Comparison of ENCODE assay signal across 8 cellular contexts in the genomic region with DNA sequence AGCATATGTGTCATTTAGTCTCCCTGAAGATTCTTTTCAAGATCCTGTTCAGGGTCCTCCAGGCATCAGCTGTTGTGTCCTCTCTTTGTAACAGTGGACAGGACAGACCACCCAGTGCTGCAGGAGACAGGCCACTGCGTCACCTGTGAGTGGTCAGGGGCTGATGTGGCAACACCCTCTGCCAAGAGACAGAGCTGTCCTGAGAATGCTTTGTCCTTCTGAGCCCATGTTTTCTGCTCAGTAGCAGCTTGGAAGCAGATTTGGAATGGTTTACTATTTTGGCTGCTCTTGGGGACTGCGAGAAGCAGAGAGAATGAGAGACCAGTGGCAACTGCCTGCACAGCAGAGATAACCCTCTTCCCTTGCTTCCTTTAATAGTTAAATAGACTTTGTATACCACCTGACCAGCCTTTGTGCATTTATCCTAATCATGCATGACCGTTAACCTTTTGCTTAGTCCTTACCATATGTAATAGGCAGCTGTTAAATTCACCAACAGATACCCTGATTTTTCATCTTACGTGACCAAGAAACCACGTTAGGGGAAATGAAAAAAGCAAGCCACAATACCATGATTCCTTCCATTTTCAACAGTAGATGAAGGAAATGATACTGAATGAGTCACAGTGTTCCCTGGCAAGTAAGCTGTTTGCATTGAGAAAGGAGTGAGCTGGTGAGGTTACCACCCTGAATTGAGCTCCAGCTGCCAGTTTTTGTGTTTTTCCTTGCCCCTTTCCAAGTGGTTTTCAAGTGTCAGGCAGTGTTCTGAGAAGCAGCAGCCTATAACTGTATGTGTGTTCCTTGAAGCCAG. TPM values are rescaled to one million over a fixed set of nuclear protein-coding genes. Genes with fewer than 3 reads are reported as not detected.
DNase-seq lines count a peak whose midpoint lies in the region; ATAC-seq and TF ChIP-seq lines count a peak whose summit lies in the region.

No MANE protein-coding gene starts in this region.

- no peaks in the 10 kb centered on the region for H3K27me3 ChIP-seq in ovary

- no peak overlapping the region for H3K4me3 ChIP-seq in ovary

- DNase-seq in SKM-1 treated with dmso at 0.1 percent for 144 hours (lab: John Stamatoyannopoulos, UW; ENCODE audit: unreplicated experiment) (peak; percentile 13), SKM-1 (lab: John Stamatoyannopoulos, UW; ENCODE audit: unreplicated experiment) (no peak), GOT3 (lab: John Stamatoyannopoulos, UW) (peak; percentile 22), KBM-7 (peak; percentile 35), inferior parietal cortex (ENCODE audit: extremely low spot score) (peak; percentile 58), ovary (no peak)
- no peak for DNase-seq in activated naive CD8-positive, alpha-beta T cell treated with anti-CD3 and anti-CD28 coated beads, Interleukin-2, amount 10 ng/mL, durations not matched to agents 7 days and 5 days
- DNase-seq in effector CD4-positive, alpha-beta T cell, result no peak

- no peaks in the 10 kb centered on the region for H3K9me3 ChIP-seq in ovary

- POLR2A ChIA-PET in activated naive CD8-positive, alpha-beta T cell treated with anti-CD3 and anti-CD28 coated beads, Interleukin-2, amount 10 ng/mL, durations not matched to agents 7 days and 5 days (lab: Charles Lee), result interaction anchor here (1.1 to 1.3 kb wide), 2 partner anchors 33 to 151 kb away, joined by 3 to 4 read pairs; a partner anchor contains a TSS

- peaks cover 1% of the 10 kb centered on the region for H3K9me3 Mint-ChIP-seq in activated naive CD8-positive, alpha-beta T cell treated with anti-CD3 and anti-CD28 coated beads, Interleukin-2, amount 10 ng/mL, durations not matched to agents 7 days and 5 days

- H3K27me3 Mint-ChIP-seq in activated naive CD8-positive, alpha-beta T cell treated with anti-CD3 and anti-CD28 coated beads, Interleukin-2, amount 10 ng/mL, durations not matched to agents 7 days and 5 days, result no peaks in the 10 kb centered on the region

- no peak for TF ChIP-seq EP300 in ovary (IDR thresholded peaks at IDR 0.05)

- peaks cover 24% of the 10 kb centered on the region for H3K36me3 Mint-ChIP-seq in activated naive CD8-positive, alpha-beta T cell treated with anti-CD3 and anti-CD28 coated beads, Interleukin-2, amount 10 ng/mL, durations not matched to agents 7 days and 5 days

- H3K27ac ChIP-seq in ovary, result no peak overlapping the region

- no peaks in the 10 kb centered on the region for H3K4me1 ChIP-seq in ovary (ENCODE audit: insufficient read depth)

- TF ChIP-seq CTCF in ovary (IDR thresholded peaks at IDR 0.05), result no peak

- H3K36me3 ChIP-seq in ovary, result no peaks in the 10 kb centered on the region

- peak overlapping the region; percentile 77 for H3K27ac Mint-ChIP-seq in activated naive CD8-positive, alpha-beta T cell treated with anti-CD3 and anti-CD28 coated beads, Interleukin-2, amount 10 ng/mL, durations not matched to agents 7 days and 5 days

- peaks cover 73% of the 10 kb centered on the region for H3K4me1 Mint-ChIP-seq in activated naive CD8-positive, alpha-beta T cell treated with anti-CD3 and anti-CD28 coated beads, Interleukin-2, amount 10 ng/mL, durations not matched to agents 7 days and 5 days

- 74 to 88% (median 83%) methylated on average over 5 of the region's 5 CpGs for WGBS in ovary, 3 donors

- intact Hi-C loops in ovary (cut with DNase I), result no loop called here

- in situ Hi-C loops in KBM-7 (cut with MboI; ENCODE audit: low pct_unique_long_range_greater_than_20kb, low sequenced_read_pairs), result no loop called here

- peak; percentile 60 for ATAC-seq in activated naive CD8-positive, alpha-beta T cell treated with anti-CD3 and anti-CD28 coated beads, Interleukin-2, amount 10 ng/mL, durations not matched to agents 7 days and 5 days (ENCODE audit: low read depth)

- H3K4me3 Mint-ChIP-seq in activated naive CD8-positive, alpha-beta T cell treated with anti-CD3 and anti-CD28 coated beads, Interleukin-2, amount 10 ng/mL, durations not matched to agents 7 days and 5 days, result peak overlapping the region; percentile 51

- no peak for TF ChIP-seq POLR2A in ovary (IDR thresholded peaks at IDR 0.05)

RNA-seq across cellular contexts. Expression of a gene that starts 35.5 kb away (rescaled TPM):
- total RNA-seq in activated naive CD8-positive, alpha-beta T cell treated with anti-CD3 and anti-CD28 coated beads, Interleukin-2, amount 10 ng/mL, durations not matched to agents 7 days and 5 days, result 10 to 100 TPM; 10.4 to 14.6 TPM
- total RNA-seq in ovary, result 10 to 100 TPM in 6 of 7 donors, 1 to 10 TPM in 1; 6.4 to 31.0 (median 18.4) TPM
- 10 to 100 TPM; 11.6 to 18.2 TPM for polyA plus RNA-seq in ovary

Comparison
In these comparisons a context has a peak if more than half of its experiments do, and no peak if none do; other contexts are left out.
1. DNase-seq: peak in SKM-1 treated with dmso at 0.1 percent for 144 hours (single experiment), GOT3 (single experiment), KBM-7 (single experiment) and inferior parietal cortex (single experiment); none in SKM-1 (single experiment), activated naive CD8-positive, alpha-beta T cell treated with anti-CD3 and anti-CD28 coated beads, Interleukin-2, amount 10 ng/mL, durations not matched to agents 7 days and 5 days (single experiment), effector CD4-positive, alpha-beta T cell (single experiment) and ovary (0 of 5).